In genomic region chr19:51594774-51595109, GRCh38 we compare ENCODE assay signal across 8 cellular contexts.
A peak's percentile ranks its signal among the peaks of the same experiment; 100 is the strongest.
DNase-seq lines count a peak whose midpoint lies in the region; TF ChIP-seq lines count a peak whose summit lies in the region.

No MANE protein-coding gene starts in this region.

- TF ChIP-seq CTCF in C4-2B (conservative IDR thresholded peaks at IDR 0.05) (no peak), GM13976 (IDR thresholded peaks at IDR 0.05; ENCODE audit: borderline replicate concordance, control extremely low read depth, extremely low read depth, insufficient read depth, missing control alignments) (no peak)

- no peak for DNase-seq in GM13976 (ENCODE audit: low spot score)
- DNase-seq in GM19238 (ENCODE audit: insufficient read length, low spot score) = no peak
- no peak for DNase-seq in NCI-H446 treated with DMSO at 0.1 percent for 48 hours (lab: John Stamatoyannopoulos, UW)
- DNase-seq in HEK293T (ENCODE audit: extremely low spot score) = no peak

- in situ Hi-C loops in GM13976 (cut with MboI; ENCODE audit: low sequenced_read_pairs, unreplicated experiment) = no loop called here

- POLR2A ChIA-PET in HEK293T (lab: Yijun Ruan, JAX) = interaction anchor here (0.6 to 1.6 kb wide), 4 partner anchors 8 to 175 kb away, joined by 3 to 8 read pairs (median 4); partner anchors contain the start of gene ZNF175

- no peaks in the 10 kb centered on the region for H3K36me3 ChIP-seq in HUES48 (ENCODE audit: control insufficient read depth, insufficient read depth, low read length)
- no peaks in the 10 kb centered on the region for H3K36me3 ChIP-seq in muscle layer of duodenum (ENCODE audit: control insufficient read depth in 1 of 2, insufficient read depth in 2 of 2, low read length in 2 of 2)

- H3K4me3 ChIP-seq in HUES48 (ENCODE audit: low read depth, low read length) (peak overlapping the region; percentile 78), muscle layer of duodenum (ENCODE audit: low read depth in 1 of 2, low read length in 2 of 2) (peak overlapping the region; percentile 85 to 91)

- peaks cover 7% of the 10 kb centered on the region; the same call in 1 of the 2 replicates for H3K4me1 ChIP-seq in HUES48 (ENCODE audit: control insufficient read depth, insufficient read depth, low read length)
- peaks cover 7 to 15% of the 10 kb centered on the region in 2 donors for H3K4me1 ChIP-seq in muscle layer of duodenum (ENCODE audit: control insufficient read depth in 1 of 2, insufficient read depth in 2 of 2, low read length in 2 of 2)

- H3K9ac ChIP-seq in HUES48 (ENCODE audit: low read depth, low read length) = peak overlapping the region; percentile 52; the same call in 1 of the 2 replicates

- CTCF ChIA-PET in HEK293T (lab: Yijun Ruan, JAX) = no interaction called here

- H3K9me3 ChIP-seq in HUES48 (ENCODE audit: control insufficient read depth, insufficient read depth, low read length) (peaks cover 5% of the 10 kb centered on the region), muscle layer of duodenum (ENCODE audit: control insufficient read depth in 1 of 2, low read length in 2 of 2) (no peaks in the 10 kb centered on the region)

- H3K27ac ChIP-seq in C4-2B = peak overlapping the region; percentile 59
- H3K27ac ChIP-seq in HUES48 (ENCODE audit: low read depth, low read length) = no peak overlapping the region
- H3K27ac ChIP-seq in cingulate gyrus (ENCODE audit: low read depth, low read length) = peak overlapping the region; percentile 80
- H3K27ac ChIP-seq in muscle layer of duodenum (ENCODE audit: low read length) = no peak overlapping the region

- H3K27me3 ChIP-seq in HUES48 (ENCODE audit: control insufficient read depth, insufficient read depth, low read length) = no peaks in the 10 kb centered on the region
- H3K27me3 ChIP-seq in muscle layer of duodenum (ENCODE audit: low read depth, low read length) = no peaks in the 10 kb centered on the region

TF ChIP-seq in HEK293T, 16 proteins besides CTCF, POLR2A, EP300 and RAD21:
- no peak for TF ChIP-seq ZNF384 (IDR thresholded peaks at IDR 0.05)
- no peak for TF ChIP-seq LEF1 (IDR thresholded peaks at IDR 0.05; ENCODE audit: borderline replicate concordance)
- no peak for TF ChIP-seq BHLHE40 (IDR thresholded peaks at IDR 0.05; ENCODE audit: borderline replicate concordance)
- no peak for TF ChIP-seq CTBP1 (IDR thresholded peaks at IDR 0.05; ENCODE audit: borderline replicate concordance)
- TF ChIP-seq PKNOX1 (IDR thresholded peaks at IDR 0.05) = no peak
- TF ChIP-seq SUZ12 (IDR thresholded peaks at IDR 0.05) = no peak
- no peak for TF ChIP-seq FOXA1 (IDR thresholded peaks at IDR 0.05)
- TF ChIP-seq FOXK2 (IDR thresholded peaks at IDR 0.05) = no peak
- no peak; the same call in 1 of the 2 replicates for TF ChIP-seq HDGF (IDR thresholded peaks at IDR 0.05; ENCODE audit: borderline replicate concordance)
- TF ChIP-seq NFRKB (IDR thresholded peaks at IDR 0.05) = no peak
- no peak for TF ChIP-seq SP1 (IDR thresholded peaks at IDR 0.05)
- no peak for TF ChIP-seq TARDBP (IDR thresholded peaks at IDR 0.05)
- no peak for TF ChIP-seq L3MBTL2 (conservative IDR thresholded peaks at IDR 0.05)
- TF ChIP-seq ELF4 (IDR thresholded peaks at IDR 0.05) = no peak
- TF ChIP-seq ARNT (IDR thresholded peaks at IDR 0.05) = no peak
- no peak for TF ChIP-seq FOXM1 (IDR thresholded peaks at IDR 0.05; ENCODE audit: borderline replicate concordance)

Comparison
In these comparisons a context has a peak if more than half of its experiments do, and no peak if none do; other contexts are left out.
1. H3K27ac ChIP-seq: peak in C4-2B (single experiment) and cingulate gyrus (single experiment); none in HUES48 (single experiment) and muscle layer of duodenum (single experiment).